8 cellular contexts compared by ENCODE assay signal in genomic region chr14:104694991-104695659, GRCh38. TPM values are rescaled to one million over a fixed set of nuclear protein-coding genes. Genes with fewer than 3 reads are reported as not detected.
DNase-seq lines count a peak whose midpoint lies in the region; ATAC-seq, FAIRE-seq and TF ChIP-seq lines count a peak whose summit lies in the region.

No MANE protein-coding gene starts in this region.

- H3K4me1 ChIP-seq in heart left ventricle (peaks cover 27 to 100% (median 93%) of the 10 kb centered on the region in 12 donors), subcutaneous abdominal adipose tissue (ENCODE audit: control insufficient read depth in 5 of 5, insufficient read depth in 5 of 5, low read length in 5 of 5) (peaks cover 23 to 100% (median 100%) of the 10 kb centered on the region in 5 donors)

- H3K27ac ChIP-seq in heart left ventricle (peak overlapping the region; percentile 11 to 89 (median 79)), subcutaneous abdominal adipose tissue (ENCODE audit: low read depth, low read length) (peak overlapping the region; percentile 95)

- TF ChIP-seq CTCF in heart left ventricle (IDR thresholded peaks at IDR 0.05) = no peak

- ATAC-seq in heart left ventricle (peak in 3 of 4 donors; percentile 9 to 41 (median 17)), GM19397 (IDR thresholded peaks at IDR 0.05; ENCODE audit: unreplicated experiment) (no peak), GM19455 (IDR thresholded peaks at IDR 0.05; ENCODE audit: unreplicated experiment) (no peak)

- H3K4me3 ChIP-seq in heart left ventricle (peak overlapping the region in 6 of 12 donors; percentile 1 to 24 (median 6)), subcutaneous abdominal adipose tissue (ENCODE audit: low read depth in 1 of 5, low read length in 5 of 5) (peak overlapping the region in 2 of 5 donors; percentile 22 to 24)

- intact Hi-C loops in heart left ventricle (cut with DNase I) = loop anchor here in 2 of 10 donors (2.0 to 5.0 kb wide), 2 partner anchors 40 to 43 kb away; no protein-coding TSS in a partner anchor

- H3K27me3 ChIP-seq in heart left ventricle (no peaks in the 10 kb centered on the region), subcutaneous abdominal adipose tissue (ENCODE audit: control insufficient read depth in 5 of 5, insufficient read depth in 4 of 5, low read length in 5 of 5) (no peaks in the 10 kb centered on the region)

- H3K9ac ChIP-seq in subcutaneous abdominal adipose tissue (ENCODE audit: low read length in 5 of 5) = peak overlapping the region in 2 of 5 donors; percentile 37 to 67

- DNase-seq in NCI-H1105 (lab: John Stamatoyannopoulos, UW) = peak; percentile 58
- peak; percentile 42 to 60 for DNase-seq in activated CD4-positive, alpha-beta T cell treated with anti-CD3 and anti-CD28 coated beads, Interleukin-2, amount 50 U/mL, for 48 hours
- peak in 4 of 5 donors; percentile 71 to 74 (median 71) for DNase-seq in heart left ventricle
- DNase-seq in HTR-8/SVneo (ENCODE audit: insufficient read length, low spot score) = no peak
- DNase-seq in DMS153 treated with DMSO at 0.1 percent for 48 hours (lab: John Stamatoyannopoulos, UW; ENCODE audit: unreplicated experiment) = no peak

- WGBS in heart left ventricle, 4 donors = 42 to 57% (median 45%) methylated on average over 10 to 19 of the region's 19 CpGs

- no peak for TF ChIP-seq POLR2A in heart left ventricle (IDR thresholded peaks at IDR 0.05)

- peaks cover 0 to 15% (median 7%) of the 10 kb centered on the region in 9 donors for H3K36me3 ChIP-seq in heart left ventricle
- peaks cover 0 to 24% (median 11%) of the 10 kb centered on the region in 5 donors for H3K36me3 ChIP-seq in subcutaneous abdominal adipose tissue (ENCODE audit: control insufficient read depth in 5 of 5, insufficient read depth in 5 of 5, low read length in 5 of 5)

- H3K9me3 ChIP-seq in heart left ventricle (no peaks in the 10 kb centered on the region), subcutaneous abdominal adipose tissue (ENCODE audit: control insufficient read depth in 5 of 5, low read length in 5 of 5) (no peaks in the 10 kb centered on the region)

- no peak for FAIRE-seq in HTR-8/SVneo (lab: Jason Lieb, UNC)

RNA-seq across cellular contexts. Expression of gene INF2, which starts 5.7 kb away (rescaled TPM):
- total RNA-seq in heart left ventricle = 10 to 100 TPM; 26.0 to 58.9 (median 28.8) TPM
- polyA plus RNA-seq in heart left ventricle = 10 to 100 TPM; 27.3 to 32.5 TPM

RNA-seq across cellular contexts. Expression of gene ADSS1, which starts 28.9 kb away (rescaled TPM):
- total RNA-seq in heart left ventricle = 100 to 1,000 TPM in 8 of 9 donors, 10 to 100 TPM in 1; 78.9 to 247 (median 160) TPM
- polyA plus RNA-seq in heart left ventricle = 100 to 1,000 TPM in 1 of 2 donors, 10 to 100 TPM in 1; 64.7 to 258 TPM

RNA-seq across cellular contexts. Expression of gene SIVA1, which starts 57.8 kb away (rescaled TPM):
- 100 to 1,000 TPM in 2 of 9 donors, 10 to 100 TPM in 7; 41.0 to 203 (median 53.9) TPM for total RNA-seq in heart left ventricle
- polyA plus RNA-seq in heart left ventricle = 100 to 1,000 TPM; 126 to 191 TPM

Comparison
In these comparisons a context has a peak if more than half of its experiments do, and no peak if none do; other contexts are left out.
1. DNase-seq: peak in NCI-H1105 (single experiment), activated CD4-positive, alpha-beta T cell treated with anti-CD3 and anti-CD28 coated beads, Interleukin-2, amount 50 U/mL, for 48 hours (2 of 2) and heart left ventricle (4 of 5); none in HTR-8/SVneo (single experiment) and DMS153 treated with DMSO at 0.1 percent for 48 hours (single experiment).
2. ATAC-seq: peak in heart left ventricle (3 of 4); none in GM19397 (single experiment) and GM19455 (single experiment).